In the genomic region with DNA sequence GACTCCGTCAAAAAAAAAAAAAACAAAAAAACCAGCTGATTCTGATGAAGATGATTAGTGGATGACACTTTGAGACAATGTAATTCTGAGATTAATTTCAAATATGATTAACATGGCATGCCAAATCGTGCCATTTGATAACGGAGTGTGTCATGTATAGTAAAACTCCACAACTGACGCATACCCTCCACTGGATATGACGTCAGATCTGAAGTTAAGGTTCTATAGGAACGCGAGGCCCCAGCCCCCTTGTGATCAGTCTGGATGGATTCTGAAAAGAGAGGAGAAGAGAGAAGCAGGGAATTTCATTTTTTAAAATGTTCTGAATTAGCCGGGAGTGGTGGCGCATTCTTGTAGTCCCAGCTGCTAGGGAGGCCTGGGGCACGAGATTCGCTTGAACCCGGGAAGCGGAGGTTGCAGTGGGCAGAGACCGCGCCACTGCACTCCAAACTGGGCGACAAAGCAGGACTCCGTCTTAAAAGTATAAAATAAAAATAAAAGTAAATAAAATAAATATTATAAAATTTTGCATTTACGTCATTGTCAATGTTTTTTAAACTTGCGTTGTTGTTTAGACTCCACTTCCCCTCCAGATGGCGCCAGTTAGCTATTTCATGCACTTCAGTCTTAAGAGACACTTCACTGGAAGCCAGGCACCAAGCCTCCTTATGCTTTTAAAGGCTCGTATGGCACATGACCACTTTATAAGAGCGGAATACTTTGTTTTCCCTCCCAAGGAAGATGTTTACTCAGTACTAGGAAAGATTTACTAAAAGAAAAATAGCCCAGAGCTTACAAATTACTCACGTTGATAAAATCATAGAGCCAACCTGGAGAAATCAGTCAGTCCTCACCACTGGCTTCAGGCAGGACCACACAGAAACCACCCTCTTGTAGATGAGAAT, we compare ENCODE assay signal across 8 cellular contexts.
DNase-seq lines count a peak whose midpoint lies in the region; ATAC-seq and TF ChIP-seq lines count a peak whose summit lies in the region.

No MANE protein-coding gene starts in this region.

- H3K4me1 Mint-ChIP-seq in chondrocyte (ENCODE audit: low read depth), result peaks cover 5% of the 10 kb centered on the region

- H3K4me1 ChIP-seq in liver (ENCODE audit: control insufficient read depth in 4 of 4, insufficient read depth in 4 of 4, low read length in 3 of 4), result no peaks in the 10 kb centered on the region

- ATAC-seq in HG02981 (IDR thresholded peaks at IDR 0.05; ENCODE audit: unreplicated experiment) (peak; percentile 77), HG03039 (IDR thresholded peaks at IDR 0.05; ENCODE audit: unreplicated experiment) (no peak)

- TF ChIP-seq RAD21 in liver (IDR thresholded peaks at IDR 0.05), result peak; percentile 86 to 90

- no peaks in the 10 kb centered on the region for H3K9me3 ChIP-seq in liver (ENCODE audit: control insufficient read depth in 4 of 4, low read length in 3 of 4)

- 55% methylated on average over 23 of the region's 23 CpGs for WGBS in liver

- peaks cover 1% of the 10 kb centered on the region for H3K36me3 Mint-ChIP-seq in chondrocyte (ENCODE audit: low read depth)

- peak; percentile 28 for DNase-seq in GF-D8 (lab: John Stamatoyannopoulos, UW)
- peak; percentile 62 for DNase-seq in NCI-H2196 treated with DMSO at 0.1 percent for 48 hours (lab: John Stamatoyannopoulos, UW; ENCODE audit: unreplicated experiment)
- peak; percentile 26 for DNase-seq in activated CD4-positive, CD25-positive, alpha-beta regulatory T cell treated with anti-CD3 and anti-CD28 coated beads, Interleukin-2, amount 50 U/mL, for 16 hours (ENCODE audit: low read depth, low spot score)
- no peak for DNase-seq in chondrocyte (ENCODE audit: low spot score)
- peak; percentile 49 for DNase-seq in stimulated activated CD8-positive, alpha-beta memory T cell treated with anti-CD3 and anti-CD28 coated beads, Interleukin-12 subunit alpha, Interleukin-12 subunit beta, amount 100 ng/mL, for 1 hour (ENCODE audit: low read depth)

- H3K9me3 Mint-ChIP-seq in chondrocyte (ENCODE audit: low read depth), result peaks cover 6% of the 10 kb centered on the region

- no peaks in the 10 kb centered on the region for H3K36me3 ChIP-seq in liver (ENCODE audit: control insufficient read depth in 4 of 4, insufficient read depth in 3 of 4, low read depth in 1 of 4, low read length in 3 of 4)

- H3K9ac ChIP-seq in liver (ENCODE audit: low read depth in 1 of 2, low read length in 2 of 2), result no peak overlapping the region

- H3K4me3 ChIP-seq in liver (ENCODE audit: low read depth in 1 of 3, low read length in 3 of 3), result no peak overlapping the region

- H3K27ac ChIP-seq in liver (ENCODE audit: low read depth in 1 of 2, low read length in 2 of 2), result no peak overlapping the region

- TF ChIP-seq CTCF in chondrocyte (IDR thresholded peaks at IDR 0.05) (peak; percentile 96), liver (IDR thresholded peaks at IDR 0.05; ENCODE audit: low read depth, low read length, missing input control) (peak; percentile 71)

- H3K27ac Mint-ChIP-seq in chondrocyte (ENCODE audit: unreplicated experiment), result no peak overlapping the region

- H3K4me3 Mint-ChIP-seq in chondrocyte (ENCODE audit: unreplicated experiment), result no peak overlapping the region

- H3K27me3 ChIP-seq in liver (ENCODE audit: control insufficient read depth in 4 of 4, insufficient read depth in 4 of 4, low read length in 3 of 4), result no peaks in the 10 kb centered on the region

- peaks cover 2% of the 10 kb centered on the region for H3K27me3 Mint-ChIP-seq in chondrocyte (ENCODE audit: low read depth)

TF ChIP-seq in liver, 16 proteins besides CTCF, POLR2A, EP300 and RAD21:
- TF ChIP-seq EGR1 (IDR thresholded peaks at IDR 0.05; ENCODE audit: low read depth in 2 of 2), result no peak
- TF ChIP-seq NR2F2 (IDR thresholded peaks at IDR 0.05), result no peak
- no peak for TF ChIP-seq MAX (IDR thresholded peaks at IDR 0.05)
- TF ChIP-seq GABPA (IDR thresholded peaks at IDR 0.05 in 1 of 2, conservative IDR thresholded peaks at IDR 0.05 in 1 of 2), result no peak
- no peak for TF ChIP-seq FOXA2 (IDR thresholded peaks at IDR 0.05)
- no peak for TF ChIP-seq ZBTB33 (IDR thresholded peaks at IDR 0.05)
- no peak for TF ChIP-seq JUND (IDR thresholded peaks at IDR 0.05)
- TF ChIP-seq, protein P1, sequence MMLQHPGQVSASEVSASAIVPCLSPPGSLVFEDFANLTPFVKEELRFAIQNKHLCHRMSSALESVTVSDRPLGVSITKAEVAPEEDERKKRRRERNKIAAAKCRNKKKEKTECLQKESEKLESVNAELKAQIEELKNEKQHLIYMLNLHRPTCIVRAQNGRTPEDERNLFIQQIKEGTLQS (IDR thresholded peaks at IDR 0.05), result no peak
- TF ChIP-seq TAF1 (conservative IDR thresholded peaks at IDR 0.05), result no peak
- TF ChIP-seq HNF4A (conservative IDR thresholded peaks at IDR 0.05), result no peak
- no peak for TF ChIP-seq RXRA (IDR thresholded peaks at IDR 0.05)
- TF ChIP-seq REST (IDR thresholded peaks at IDR 0.05), result no peak
